In the genomic region with DNA sequence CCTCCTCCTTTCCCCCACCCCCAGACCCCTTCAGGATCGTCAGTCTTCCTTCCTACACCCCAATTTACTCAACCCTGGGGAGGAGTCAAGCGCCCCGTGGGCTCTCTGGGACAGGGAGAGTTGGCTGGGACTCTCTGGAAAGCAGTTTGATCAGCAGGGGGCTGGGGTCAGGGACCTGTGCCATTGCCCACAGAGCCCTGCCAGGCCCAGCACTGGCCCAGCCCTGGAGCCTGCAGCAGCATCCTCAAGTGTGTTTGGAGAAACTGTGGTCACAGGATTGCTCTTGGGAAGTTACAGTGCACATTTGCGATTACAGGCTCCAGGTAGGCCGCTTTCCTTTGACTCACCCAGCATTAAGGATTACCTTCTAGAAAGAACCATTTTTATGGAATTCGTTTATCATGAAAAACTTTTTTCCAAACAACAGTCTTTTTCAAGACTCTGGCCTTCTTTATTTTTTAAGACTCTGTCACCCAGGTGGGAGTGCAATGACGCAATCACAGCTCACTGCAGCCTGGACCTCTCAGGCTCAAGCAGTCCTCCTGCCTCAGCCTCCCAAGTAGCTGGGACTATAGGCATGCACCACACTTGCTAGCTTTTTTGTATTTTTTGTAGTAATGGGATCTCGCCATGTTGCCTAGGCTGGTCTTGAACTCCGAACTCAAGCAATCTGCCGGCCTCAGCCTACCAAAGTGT, we compare ENCODE assay signal across 1 cellular context.
TF ChIP-seq lines count a peak whose summit lies in the region.

No MANE protein-coding gene starts in this region.

TF ChIP-seq in IMR-90, 13 proteins besides CTCF, POLR2A, EP300 and RAD21:
- no peak for TF ChIP-seq RCOR1 (IDR thresholded peaks at IDR 0.05; ENCODE audit: insufficient replicate concordance, low read length)
- TF ChIP-seq CEBPB (IDR thresholded peaks at IDR 0.05; ENCODE audit: low read depth, low read length): peak; percentile 64
- no peak for TF ChIP-seq FOS (IDR thresholded peaks at IDR 0.05; ENCODE audit: low read depth, low read length)
- TF ChIP-seq MAZ (IDR thresholded peaks at IDR 0.05; ENCODE audit: borderline replicate concordance, low read depth, low read length): no peak
- no peak for TF ChIP-seq NFE2L2 (IDR thresholded peaks at IDR 0.05; ENCODE audit: low read depth, low read length)
- no peak for TF ChIP-seq RFX5 (IDR thresholded peaks at IDR 0.05; ENCODE audit: low read depth, low read length)
- no peak for TF ChIP-seq MXI1 (IDR thresholded peaks at IDR 0.05; ENCODE audit: borderline replicate concordance, low read depth, low read length)
- TF ChIP-seq MAFK (IDR thresholded peaks at IDR 0.05; ENCODE audit: low read depth, low read length): no peak
- TF ChIP-seq, protein P1, sequence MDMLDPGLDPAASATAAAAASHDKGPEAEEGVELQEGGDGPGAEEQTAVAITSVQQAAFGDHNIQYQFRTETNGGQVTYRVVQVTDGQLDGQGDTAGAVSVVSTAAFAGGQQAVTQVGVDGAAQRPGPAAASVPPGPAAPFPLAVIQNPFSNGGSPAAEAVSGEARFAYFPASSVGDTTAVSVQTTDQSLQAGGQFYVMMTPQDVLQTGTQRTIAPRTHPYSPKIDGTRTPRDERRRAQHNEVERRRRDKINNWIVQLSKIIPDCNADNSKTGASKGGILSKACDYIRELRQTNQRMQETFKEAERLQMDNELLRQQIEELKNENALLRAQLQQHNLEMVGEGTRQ (IDR thresholded peaks at IDR 0.05; ENCODE audit: low read depth, low read length): no peak
